Comparison of ENCODE assay signal across 20 cellular contexts in the genomic region with DNA sequence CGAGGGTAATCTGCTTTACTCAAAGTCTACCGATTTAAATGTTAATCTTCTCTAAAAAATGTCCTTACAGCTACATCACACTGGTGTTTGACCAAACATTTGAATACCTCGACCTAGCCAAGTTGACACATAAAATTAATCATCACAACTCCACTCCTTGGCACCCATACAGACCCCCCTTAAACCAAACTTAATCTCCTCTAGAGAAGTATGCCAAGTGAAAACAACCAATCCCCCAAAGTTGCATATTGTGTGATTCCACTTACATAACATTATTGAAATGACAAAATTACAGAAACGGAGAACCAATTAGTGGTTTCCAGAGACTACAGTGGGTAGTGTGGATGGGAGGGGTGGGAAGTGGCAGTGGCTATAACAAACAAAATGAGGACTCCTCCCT. TPM values are rescaled to one million over a fixed set of nuclear protein-coding genes. Genes with fewer than 3 reads are reported as not detected.
DNase-seq lines count a peak whose midpoint lies in the region; TF ChIP-seq lines count a peak whose summit lies in the region.
"Had no signal": no experiment of that assay in that cellular context is flagged by ENCODE, and none has a peak within 500 bp of the region (broad histone marks: within the 10 kb centered on the region; RNA-seq: fewer than 3 reads in every experiment).

No MANE protein-coding gene starts in this region.

- H3K4me1 Mint-ChIP-seq in activated CD4-positive, alpha-beta T cell treated with anti-CD3 and anti-CD28 coated beads, Interleukin-2, amount 10 ng/mL, durations not matched to agents 24 days and 14 days = no peaks in the 10 kb centered on the region
- H3K4me1 Mint-ChIP-seq: CD4-positive, CD25-positive, alpha-beta regulatory T cell had no signal

- no peaks in the 10 kb centered on the region for H3K9me3 Mint-ChIP-seq in activated CD4-positive, alpha-beta T cell treated with anti-CD3 and anti-CD28 coated beads, Interleukin-2, amount 10 ng/mL, durations not matched to agents 24 days and 14 days

- TF ChIP-seq POLR2A in prostate gland (IDR thresholded peaks at IDR 0.05) = no peak

- 43% methylated on average over 4 of the region's 4 CpGs for WGBS in prostate gland

- H3K4me3 Mint-ChIP-seq in activated CD4-positive, alpha-beta T cell treated with anti-CD3 and anti-CD28 coated beads, Interleukin-2, amount 10 ng/mL, durations not matched to agents 24 days and 14 days = no peak overlapping the region
- H3K4me3 Mint-ChIP-seq: CD4-positive, CD25-positive, alpha-beta regulatory T cell had no signal

- H3K27ac ChIP-seq in A673 (ENCODE audit: low read depth, low read length, poor library complexity, severe bottlenecking) (no peak overlapping the region), prostate gland (no peak overlapping the region), substantia nigra (ENCODE audit: low read depth, low read length, poor library complexity, severe bottlenecking) (no peak overlapping the region)
- H3K27ac ChIP-seq: RWPE1 had no signal

- TF ChIP-seq CTCF in A673 (conservative IDR thresholded peaks at IDR 0.05; ENCODE audit: low read depth, low read length) (no peak), AG10803 (conservative IDR thresholded peaks at IDR 0.05; ENCODE audit: low read length) (no peak), prostate gland (IDR thresholded peaks at IDR 0.05) (no peak)

- peak; percentile 29 for DNase-seq in A673 (ENCODE audit: low spot score)
- peak; percentile 72 for DNase-seq in AG10803 (ENCODE audit: low read depth)
- peak; percentile 35 for DNase-seq in MG63
- peak; percentile 86 for DNase-seq in fibroblast of peridontal ligament (ENCODE audit: extremely low read depth)
- DNase-seq in prostate gland (ENCODE audit: low spot score) = no peak
- DNase-seq in activated CD4-positive, alpha-beta T cell treated with anti-CD3 and anti-CD28 coated beads, Interleukin-2, amount 10 ng/mL, durations not matched to agents 24 days and 14 days = no peak
- no peak for DNase-seq in substantia nigra (lab: John Stamatoyannopoulos, UW)
- DNase-seq: BE2C; CD4-positive, CD25-positive, alpha-beta regulatory T cell; COR-L47; GF-D8; GOT3; NCI-H1417; NCI-H187; NCI-H2107; NCI-H510A; NCI-H748 treated with DMSO at 0.1 percent for 48 hours; PC-3 had no signal

- no peaks in the 10 kb centered on the region for H3K4me1 ChIP-seq in A673 (ENCODE audit: insufficient read depth, low read length, poor library complexity, severe bottlenecking)
- H3K4me1 ChIP-seq in prostate gland (replicated peaks) = no peaks in the 10 kb centered on the region
- H3K4me1 ChIP-seq: BE2C had no signal

- H3K27me3 ChIP-seq in A673 (replicated peaks; ENCODE audit: insufficient read depth, low read depth, low read length, poor library complexity) (no peaks in the 10 kb centered on the region), MG63 (peaks cover 10% of the 10 kb centered on the region; the same call in 1 of the 2 replicates), prostate gland (replicated peaks; ENCODE audit: insufficient read depth) (no peaks in the 10 kb centered on the region)
- H3K27me3 ChIP-seq: BE2C had no signal

- POLR2A ChIA-PET in A673 (lab: Charles Lee; ENCODE audit: low non-redundant PET) = no interaction called here

- no peaks in the 10 kb centered on the region for H3K36me3 Mint-ChIP-seq in activated CD4-positive, alpha-beta T cell treated with anti-CD3 and anti-CD28 coated beads, Interleukin-2, amount 10 ng/mL, durations not matched to agents 24 days and 14 days (ENCODE audit: low read depth)
- H3K36me3 Mint-ChIP-seq: CD4-positive, CD25-positive, alpha-beta regulatory T cell had no signal

- CTCF ChIA-PET in A673 (lab: Charles Lee) = no interaction called here

- no peak overlapping the region for H3K4me3 ChIP-seq in A673 (ENCODE audit: low read depth, low read length, poor library complexity, severe bottlenecking)
- no peak overlapping the region for H3K4me3 ChIP-seq in AG10803 (ENCODE audit: low read length)
- H3K4me3 ChIP-seq in MG63 = no peak overlapping the region
- H3K4me3 ChIP-seq in prostate gland = no peak overlapping the region
- H3K4me3 ChIP-seq: K562 had no signal

- no peak overlapping the region for H3K27ac Mint-ChIP-seq in activated CD4-positive, alpha-beta T cell treated with anti-CD3 and anti-CD28 coated beads, Interleukin-2, amount 10 ng/mL, durations not matched to agents 24 days and 14 days
- H3K27ac Mint-ChIP-seq: CD4-positive, CD25-positive, alpha-beta regulatory T cell had no signal

- H3K9me3 ChIP-seq in A673 (ENCODE audit: low read depth, low read length, poor library complexity, severe bottlenecking) (no peaks in the 10 kb centered on the region), MG63 (peaks cover 2% of the 10 kb centered on the region; the same call in 1 of the 2 replicates), prostate gland (no peaks in the 10 kb centered on the region)
- H3K9me3 ChIP-seq: BE2C had no signal

- BruUV-seq in A673 (replicated peaks; lab: Mats Ljungman, UMichigan) = no TSS peak

- intact Hi-C loops in A673 (cut with micrococcal nuclease; ENCODE audit: unreplicated experiment) = no loop called here
- intact Hi-C loops in prostate gland (cut with DNase I) = no loop called here
- intact Hi-C loops in activated CD4-positive, alpha-beta T cell treated with anti-CD3 and anti-CD28 coated beads, Interleukin-2, amount 10 ng/mL, durations not matched to agents 24 days and 14 days (cut with micrococcal nuclease) = no loop called here

- H3K36me3 ChIP-seq in A673 (ENCODE audit: insufficient read depth, low read length, poor library complexity, severe bottlenecking) (no peaks in the 10 kb centered on the region), MG63 (no peaks in the 10 kb centered on the region), prostate gland (no peaks in the 10 kb centered on the region)
- H3K36me3 ChIP-seq: BE2C had no signal

- H3K27me3 Mint-ChIP-seq in activated CD4-positive, alpha-beta T cell treated with anti-CD3 and anti-CD28 coated beads, Interleukin-2, amount 10 ng/mL, durations not matched to agents 24 days and 14 days = peaks cover 3% of the 10 kb centered on the region
- H3K27me3 Mint-ChIP-seq: CD4-positive, CD25-positive, alpha-beta regulatory T cell had no signal

RNA-seq across cellular contexts. Expression of a gene that starts 39.3 kb away (rescaled TPM):
- total RNA-seq in A673 (2021) (0.42 TPM in 1 of 2 replicates, not detected in the other), prostate gland (1 to 10 TPM in 1 of 2 donors, not detected in 1; 1.9 TPM)
- not detected in 2 replicates for total RNA-seq in MG63 (2014; rRNA removed; shearing (Covaris generic); ENCODE audit: low replicate concordance)
- total RNA-seq in activated CD4-positive, alpha-beta T cell treated with anti-CD3 and anti-CD28 coated beads, Interleukin-2, amount 10 ng/mL, durations not matched to agents 24 days and 14 days = not detected in 2 replicates
- total RNA-seq: CD4-positive, CD25-positive, alpha-beta regulatory T cell had no signal

RNA-seq across cellular contexts. Expression of a gene that starts 50.0 kb away (rescaled TPM):
- total RNA-seq in A673 (2021) (not detected in 2 replicates), prostate gland (1 to 10 TPM in 1 of 2 donors, under 1 TPM in 1; 0.32 to 2.6 TPM)
- total RNA-seq in MG63 (2014; rRNA removed; shearing (Covaris generic); ENCODE audit: low replicate concordance) = not detected in 2 replicates
- not detected in 2 replicates for total RNA-seq in activated CD4-positive, alpha-beta T cell treated with anti-CD3 and anti-CD28 coated beads, Interleukin-2, amount 10 ng/mL, durations not matched to agents 24 days and 14 days
- total RNA-seq: CD4-positive, CD25-positive, alpha-beta regulatory T cell; K562; PC-3 had no signal

Comparison
In these comparisons a context has a peak if more than half of its experiments do, and no peak if none do; other contexts are left out.
1. DNase-seq: peak in A673 (single experiment), AG10803 (single experiment), MG63 (single experiment) and fibroblast of peridontal ligament (single experiment); none in prostate gland (single experiment), activated CD4-positive, alpha-beta T cell treated with anti-CD3 and anti-CD28 coated beads, Interleukin-2, amount 10 ng/mL, durations not matched to agents 24 days and 14 days (single experiment) and substantia nigra (0 of 49).